1 cellular context compared by ENCODE assay signal in the genomic region with DNA sequence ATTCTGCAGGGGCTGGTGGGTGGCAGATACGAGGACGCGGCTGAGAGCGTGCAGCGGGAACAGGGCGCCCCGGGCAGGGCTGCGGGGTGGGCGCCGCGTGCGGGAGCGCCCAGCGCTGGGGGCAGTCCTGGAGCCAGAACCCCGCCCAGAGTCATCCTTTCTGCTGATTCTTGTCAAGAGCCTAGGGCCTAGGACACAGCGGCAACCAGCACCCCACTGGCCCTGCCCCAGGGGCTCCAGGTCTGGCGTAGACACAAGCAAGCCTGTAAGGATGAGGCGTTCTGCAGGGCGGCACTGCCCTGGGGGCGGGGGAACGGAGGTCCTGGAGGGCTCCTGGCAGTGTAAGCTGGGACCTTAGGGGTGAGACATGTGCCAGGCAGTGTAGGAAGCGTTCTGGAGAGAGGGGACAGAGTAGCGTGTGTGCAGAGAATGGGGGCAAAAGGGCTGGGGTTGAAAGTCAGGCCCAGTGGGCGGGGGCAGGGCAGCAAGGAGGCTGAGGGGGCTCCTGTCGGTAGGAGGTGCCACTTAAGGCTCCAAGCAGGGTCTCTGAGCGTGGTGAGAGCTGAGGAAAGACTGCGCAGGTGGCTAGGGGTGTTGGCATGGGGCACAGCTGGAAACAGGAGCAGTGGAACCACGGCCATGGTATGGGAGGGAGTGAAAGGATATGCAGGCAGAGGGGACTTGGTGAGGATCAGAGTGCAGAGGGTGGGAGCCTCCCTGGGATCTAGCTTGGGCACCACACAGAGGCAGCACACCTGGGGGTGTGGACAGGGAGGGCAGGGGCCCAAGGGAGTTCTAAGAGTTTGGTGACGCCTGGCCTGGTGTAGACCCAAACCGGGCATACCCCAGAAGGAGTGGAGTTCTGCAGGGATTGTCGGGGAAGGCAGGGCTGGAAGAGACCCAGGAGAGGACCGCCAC.
TF ChIP-seq lines count a peak whose summit lies in the region.

No MANE protein-coding gene starts in this region.

TF ChIP-seq in liver, 16 proteins besides CTCF, POLR2A, EP300 and RAD21 (continued from another document):
- TF ChIP-seq, protein P1, sequence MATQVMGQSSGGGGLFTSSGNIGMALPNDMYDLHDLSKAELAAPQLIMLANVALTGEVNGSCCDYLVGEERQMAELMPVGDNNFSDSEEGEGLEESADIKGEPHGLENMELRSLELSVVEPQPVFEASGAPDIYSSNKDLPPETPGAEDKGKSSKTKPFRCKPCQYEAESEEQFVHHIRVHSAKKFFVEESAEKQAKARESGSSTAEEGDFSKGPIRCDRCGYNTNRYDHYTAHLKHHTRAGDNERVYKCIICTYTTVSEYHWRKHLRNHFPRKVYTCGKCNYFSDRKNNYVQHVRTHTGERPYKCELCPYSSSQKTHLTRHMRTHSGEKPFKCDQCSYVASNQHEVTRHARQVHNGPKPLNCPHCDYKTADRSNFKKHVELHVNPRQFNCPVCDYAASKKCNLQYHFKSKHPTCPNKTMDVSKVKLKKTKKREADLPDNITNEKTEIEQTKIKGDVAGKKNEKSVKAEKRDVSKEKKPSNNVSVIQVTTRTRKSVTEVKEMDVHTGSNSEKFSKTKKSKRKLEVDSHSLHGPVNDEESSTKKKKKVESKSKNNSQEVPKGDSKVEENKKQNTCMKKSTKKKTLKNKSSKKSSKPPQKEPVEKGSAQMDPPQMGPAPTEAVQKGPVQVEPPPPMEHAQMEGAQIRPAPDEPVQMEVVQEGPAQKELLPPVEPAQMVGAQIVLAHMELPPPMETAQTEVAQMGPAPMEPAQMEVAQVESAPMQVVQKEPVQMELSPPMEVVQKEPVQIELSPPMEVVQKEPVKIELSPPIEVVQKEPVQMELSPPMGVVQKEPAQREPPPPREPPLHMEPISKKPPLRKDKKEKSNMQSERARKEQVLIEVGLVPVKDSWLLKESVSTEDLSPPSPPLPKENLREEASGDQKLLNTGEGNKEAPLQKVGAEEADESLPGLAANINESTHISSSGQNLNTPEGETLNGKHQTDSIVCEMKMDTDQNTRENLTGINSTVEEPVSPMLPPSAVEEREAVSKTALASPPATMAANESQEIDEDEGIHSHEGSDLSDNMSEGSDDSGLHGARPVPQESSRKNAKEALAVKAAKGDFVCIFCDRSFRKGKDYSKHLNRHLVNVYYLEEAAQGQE (IDR thresholded peaks at IDR 0.05), result no peak
- TF ChIP-seq EGR1 (IDR thresholded peaks at IDR 0.05; ENCODE audit: low read depth in 2 of 2) (no peak), HNF4G (IDR thresholded peaks at IDR 0.05) (no peak), JUND (IDR thresholded peaks at IDR 0.05) (no peak), HNF4A (conservative IDR thresholded peaks at IDR 0.05) (no peak), YY1 (IDR thresholded peaks at IDR 0.05) (no peak), TAF1 (conservative IDR thresholded peaks at IDR 0.05) (no peak), NR2F2 (IDR thresholded peaks at IDR 0.05) (no peak)
- TF ChIP-seq, protein P2, sequence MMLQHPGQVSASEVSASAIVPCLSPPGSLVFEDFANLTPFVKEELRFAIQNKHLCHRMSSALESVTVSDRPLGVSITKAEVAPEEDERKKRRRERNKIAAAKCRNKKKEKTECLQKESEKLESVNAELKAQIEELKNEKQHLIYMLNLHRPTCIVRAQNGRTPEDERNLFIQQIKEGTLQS (IDR thresholded peaks at IDR 0.05), result no peak
- TF ChIP-seq, protein P3, sequence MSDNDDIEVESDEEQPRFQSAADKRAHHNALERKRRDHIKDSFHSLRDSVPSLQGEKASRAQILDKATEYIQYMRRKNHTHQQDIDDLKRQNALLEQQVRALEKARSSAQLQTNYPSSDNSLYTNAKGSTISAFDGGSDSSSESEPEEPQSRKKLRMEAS (IDR thresholded peaks at IDR 0.05), result no peak
TF ChIP-seq in liver: peak in this region for 0.
